ENCODE assay signal across 13 cellular contexts in the genomic region with DNA sequence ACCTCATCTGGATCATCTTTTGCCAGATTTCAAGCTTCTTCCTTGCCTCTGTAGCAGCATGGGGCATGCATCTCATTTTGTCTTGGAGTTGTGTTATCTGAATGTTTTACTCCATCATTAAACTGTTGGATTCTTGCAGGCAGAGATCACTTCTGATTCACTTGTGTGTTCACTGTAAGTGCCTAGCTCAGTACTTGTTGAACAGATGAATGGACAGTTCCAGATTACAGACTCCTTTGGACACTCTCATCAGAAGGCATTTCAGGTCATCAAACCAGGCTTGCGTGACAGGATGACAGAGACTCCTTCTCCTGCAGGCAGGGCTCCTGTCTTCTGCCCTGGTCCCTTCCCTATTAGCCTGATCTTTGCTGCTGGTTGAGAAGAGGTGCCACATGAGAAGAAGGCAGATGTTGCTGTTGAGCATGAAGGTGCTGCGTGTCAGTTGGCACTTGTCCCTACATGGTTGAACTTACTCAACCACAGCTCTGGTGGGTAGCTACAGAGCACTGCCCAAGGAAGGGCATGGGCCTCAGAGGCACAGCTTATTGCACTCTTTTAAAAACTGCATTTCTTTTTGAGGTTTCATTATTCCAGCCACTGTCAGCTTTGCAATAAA. TPM values are rescaled to one million over a fixed set of nuclear protein-coding genes. Genes with fewer than 3 reads are reported as not detected.
DNase-seq lines count a peak whose midpoint lies in the region; ATAC-seq and TF ChIP-seq lines count a peak whose summit lies in the region.
"Had no signal": no experiment of that assay in that cellular context is flagged by ENCODE, and none has a peak within 500 bp of the region (broad histone marks: within the 10 kb centered on the region; RNA-seq: fewer than 3 reads in every experiment).

No MANE protein-coding gene starts in this region.

- no peak overlapping the region for H2AFZ ChIP-seq in PC-3 (ENCODE audit: low read length)
- H2AFZ ChIP-seq: hepatocyte, parathyroid adenoma had no signal

- TF ChIP-seq CTCF in esophagus squamous epithelium (IDR thresholded peaks at IDR 0.05): no peak
- TF ChIP-seq CTCF in PC-3 (conservative IDR thresholded peaks at IDR 0.05; ENCODE audit: low read depth, low read length): no peak

- H3K4me2 ChIP-seq in PC-3 (ENCODE audit: low read length): no peak overlapping the region
- H3K4me2 ChIP-seq: hepatocyte had no signal

- no TSS peak for BruUV-seq in PC-3 (replicated peaks; lab: Mats Ljungman, UMichigan)

- H3K9me3 Mint-ChIP-seq in CD4-positive, alpha-beta memory T cell: no peaks in the 10 kb centered on the region

- no peak overlapping the region for H3K27ac ChIP-seq in CD4-positive, alpha-beta memory T cell (ENCODE audit: low read depth, low read length)
- peak overlapping the region; percentile 42 for H3K27ac ChIP-seq in KOPT-K1 (ENCODE audit: low read depth, low read length, poor library complexity, severe bottlenecking)
- peak overlapping the region in 3 of 4 donors; percentile 66 to 78 (median 69) for H3K27ac ChIP-seq in esophagus squamous epithelium
- peak overlapping the region; percentile 51 for H3K27ac ChIP-seq in rectal smooth muscle tissue (ENCODE audit: low read depth, low read length)
- no peak overlapping the region for H3K27ac ChIP-seq in PC-3 (ENCODE audit: low read length)
- H3K27ac ChIP-seq: hepatocyte, parathyroid adenoma had no signal

- intact Hi-C loops in CD4-positive, alpha-beta memory T cell (cut with micrococcal nuclease): loop anchor here (2.0 kb wide), 1 partner anchor 13 kb away; no protein-coding TSS in a partner anchor
- intact Hi-C loops in esophagus squamous epithelium (cut with DNase I) (no loop called here), PC-3 (cut with micrococcal nuclease) (no loop called here)

- DNase-seq in CD4-positive, alpha-beta memory T cell: no peak
- DNase-seq in esophagus squamous epithelium (lab: John Stamatoyannopoulos, UW) (no peak), hepatic stellate cell (ENCODE audit: low spot score) (no peak), PC-3 (no peak), ACHN (no peak), hippocampal formation (lab: John Stamatoyannopoulos, UW) (no peak)
- DNase-seq: activated gamma-delta T cell; central memory CD4-positive, alpha-beta T cell; NCI-H2171 treated with DMSO at 0.1 percent for 48 hours had no signal

- no peaks in the 10 kb centered on the region for H3F3A ChIP-seq in PC-3 (ENCODE audit: low read length, unreplicated experiment)

- no peaks in the 10 kb centered on the region for H3K27me3 Mint-ChIP-seq in CD4-positive, alpha-beta memory T cell

- peak overlapping the region in 3 of 8 donors; percentile 0 to 73 (median 59) for H3K4me3 Mint-ChIP-seq in CD4-positive, alpha-beta memory T cell

- ATAC-seq in PC-3: no peak

- no peak overlapping the region for H3K9ac ChIP-seq in rectal smooth muscle tissue (ENCODE audit: low read length)
- no peak overlapping the region for H3K9ac ChIP-seq in PC-3 (ENCODE audit: low read length)
- H3K9ac ChIP-seq: parathyroid adenoma had no signal

- H3K4me3 ChIP-seq in CD4-positive, alpha-beta memory T cell (ENCODE audit: low read length in 2 of 2): no peak overlapping the region
- H3K4me3 ChIP-seq in esophagus squamous epithelium: no peak overlapping the region
- H3K4me3 ChIP-seq in rectal smooth muscle tissue (ENCODE audit: low read length): no peak overlapping the region
- no peak overlapping the region for H3K4me3 ChIP-seq in PC-3 (ENCODE audit: low read length)
- H3K4me3 ChIP-seq: hepatocyte had no signal

- in situ Hi-C loops in ACHN (cut with HindIII; ENCODE audit: low pct_ligation_motif_present, low pct_unique_long_range_greater_than_20kb, low sequenced_read_pairs): no loop called here

- TF ChIP-seq POLR2A in esophagus squamous epithelium (IDR thresholded peaks at IDR 0.05): no peak

- CTCF ChIA-PET in CD4-positive, alpha-beta memory T cell (lab: Charles Lee; ENCODE audit: partially characterized antibody): interaction anchor here (0.7 to 3.3 kb wide), 7 partner anchors 11 to 90 kb away, joined by 3 to 17 read pairs (median 3); no protein-coding TSS in a partner anchor
- CTCF ChIA-PET in PC-3 (lab: Charles Lee): no interaction called here

- H4K20me1 ChIP-seq in PC-3 (ENCODE audit: low read length): no peaks in the 10 kb centered on the region

- WGBS in esophagus squamous epithelium, 2 donors: 76 to 100% methylated on average over 1 to 2 of the region's 2 CpGs

- H3K27me3 ChIP-seq in CD4-positive, alpha-beta memory T cell (ENCODE audit: insufficient read depth, low read length): no peaks in the 10 kb centered on the region
- H3K27me3 ChIP-seq in esophagus squamous epithelium (no peaks in the 10 kb centered on the region), rectal smooth muscle tissue (ENCODE audit: control insufficient read depth, insufficient read depth, low read length) (no peaks in the 10 kb centered on the region), PC-3 (ENCODE audit: low read length) (no peaks in the 10 kb centered on the region)
- H3K27me3 ChIP-seq: hepatocyte had no signal

- no peaks in the 10 kb centered on the region for H3K9me3 ChIP-seq in CD4-positive, alpha-beta memory T cell (ENCODE audit: control insufficient read depth in 1 of 2, low read length in 2 of 2)
- no peaks in the 10 kb centered on the region for H3K9me3 ChIP-seq in KOPT-K1 (ENCODE audit: insufficient read depth, low read length, poor library complexity, severe bottlenecking)
- no peaks in the 10 kb centered on the region for H3K9me3 ChIP-seq in esophagus squamous epithelium
- no peaks in the 10 kb centered on the region for H3K9me3 ChIP-seq in PC-3 (ENCODE audit: low read length)

- peaks cover 28 to 55% of the 10 kb centered on the region in 2 donors for H3K36me3 Mint-ChIP-seq in CD4-positive, alpha-beta memory T cell

- peaks cover 95% of the 10 kb centered on the region for H3K4me1 ChIP-seq in CD4-positive, alpha-beta memory T cell (ENCODE audit: insufficient read depth, low read length)
- peaks cover 0 to 60% (median 39%) of the 10 kb centered on the region in 3 donors for H3K4me1 ChIP-seq in esophagus squamous epithelium
- H3K4me1 ChIP-seq in rectal smooth muscle tissue (ENCODE audit: control insufficient read depth, insufficient read depth, low read length): peaks cover 44% of the 10 kb centered on the region
- H3K4me1 ChIP-seq in PC-3 (ENCODE audit: insufficient read depth, low read length): peaks cover 10% of the 10 kb centered on the region

- POLR2A ChIA-PET in CD4-positive, alpha-beta memory T cell (lab: Charles Lee; ENCODE audit: partially characterized antibody): interaction anchor here (1.8 to 2.4 kb wide), 2 partner anchors 22 to 39 kb away, joined by 4 to 9 read pairs; no protein-coding TSS in a partner anchor
- POLR2A ChIA-PET in PC-3 (lab: Charles Lee; ENCODE audit: unreplicated experiment): no interaction called here

- peak overlapping the region; percentile 48 to 93 (median 80) for H3K27ac Mint-ChIP-seq in CD4-positive, alpha-beta memory T cell

- peaks cover 19% of the 10 kb centered on the region for H3K36me3 ChIP-seq in CD4-positive, alpha-beta memory T cell (ENCODE audit: insufficient read depth, low read length)
- H3K36me3 ChIP-seq in KOPT-K1 (ENCODE audit: insufficient read depth, low read length) (peaks cover 10% of the 10 kb centered on the region; the same call in 1 of the 2 replicates), esophagus squamous epithelium (no peaks in the 10 kb centered on the region), rectal smooth muscle tissue (ENCODE audit: control insufficient read depth, insufficient read depth, low read length) (no peaks in the 10 kb centered on the region), PC-3 (ENCODE audit: low read depth, low read length) (no peaks in the 10 kb centered on the region)

- peaks cover 9% of the 10 kb centered on the region; the same call in 1 of the 2 replicates for H3K79me2 ChIP-seq in PC-3 (ENCODE audit: low read length)

- no peaks in the 10 kb centered on the region for H3K9me2 ChIP-seq in PC-3 (replicated peaks; ENCODE audit: low read length)

- peaks cover 74 to 93% (median 83%) of the 10 kb centered on the region in 4 donors for H3K4me1 Mint-ChIP-seq in CD4-positive, alpha-beta memory T cell

RNA-seq across cellular contexts. Expression of a gene that starts 58.9 kb away (rescaled TPM):
- total RNA-seq in CD4-positive, alpha-beta memory T cell: 100 to 1,000 TPM; 133 TPM
- 10 to 100 TPM; 30.5 to 50.7 TPM for polyA plus RNA-seq in CD4-positive, alpha-beta memory T cell
- total RNA-seq in esophagus squamous epithelium (10 to 100 TPM in 2 of 4 donors, 1 to 10 TPM in 2; 7.4 to 17.9 (median 9.4) TPM), PC-3 (2014; rRNA removed) (23.4 and 28.6 TPM in 2 replicates)

Comparison
In these comparisons a context has a peak if more than half of its experiments do, and no peak if none do; other contexts are left out.
1. H3K27ac ChIP-seq: peak in KOPT-K1 (single experiment), esophagus squamous epithelium (3 of 4) and rectal smooth muscle tissue (single experiment); none in CD4-positive, alpha-beta memory T cell (single experiment) and PC-3 (single experiment).